ENCODE assay signal across 13 cellular contexts in the genomic region with DNA sequence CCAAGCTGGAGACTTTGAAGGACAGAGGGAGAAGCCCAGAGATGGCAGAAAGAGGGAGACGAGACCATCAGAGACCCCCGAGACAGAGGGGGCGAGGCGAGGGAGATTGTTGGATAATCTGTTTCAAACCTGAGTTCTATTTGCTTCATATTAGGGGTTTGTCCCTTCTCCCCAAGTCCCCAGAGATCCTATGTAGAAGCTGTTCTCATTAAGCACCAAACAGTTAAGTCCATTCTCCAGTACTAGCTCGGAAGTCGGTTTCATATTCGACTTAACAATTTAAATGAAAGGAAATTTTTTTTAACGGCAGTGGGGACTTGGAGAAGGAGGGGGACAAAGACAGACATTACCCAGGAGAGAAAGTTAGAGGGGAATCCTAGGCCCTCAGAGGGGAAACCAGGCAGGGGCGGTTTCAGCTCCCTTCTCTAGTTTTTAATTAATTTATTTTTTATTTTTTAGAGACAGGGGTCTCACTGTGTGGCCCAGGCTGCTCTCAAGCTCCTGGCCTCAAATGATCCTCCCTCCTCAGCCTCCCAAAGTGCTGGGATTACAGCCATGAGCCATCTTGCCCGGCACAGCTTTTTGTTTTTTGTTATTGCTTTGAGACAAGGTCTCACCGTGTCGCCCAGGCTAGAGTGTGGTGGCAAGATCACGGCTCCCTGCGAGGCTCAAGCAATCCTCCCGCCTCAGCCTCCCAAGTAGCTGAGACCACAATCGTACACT. TPM values are rescaled to one million over a fixed set of nuclear protein-coding genes. Genes with fewer than 3 reads are reported as not detected.
DNase-seq lines count a peak whose midpoint lies in the region; ATAC-seq, FAIRE-seq and TF ChIP-seq lines count a peak whose summit lies in the region.
"Had no signal": no experiment of that assay in that cellular context is flagged by ENCODE, and none has a peak within 500 bp of the region (broad histone marks: within the 10 kb centered on the region; RNA-seq: fewer than 3 reads in every experiment).

No MANE protein-coding gene starts in this region.

- peak overlapping the region; percentile 43 for H3K27ac Mint-ChIP-seq in CD4-positive, alpha-beta T cell
- H3K27ac Mint-ChIP-seq: activated CD4-positive, alpha-beta memory T cell treated with anti-CD3 and anti-CD28 coated beads, Interleukin-2, amount 10 ng/mL, durations not matched to agents 7 days and 5 days; IgD-negative memory B cell had no signal

- no peaks in the 10 kb centered on the region for H3K9me3 Mint-ChIP-seq in CD4-positive, alpha-beta T cell
- H3K9me3 Mint-ChIP-seq: activated CD4-positive, alpha-beta memory T cell treated with anti-CD3 and anti-CD28 coated beads, Interleukin-2, amount 10 ng/mL, durations not matched to agents 7 days and 5 days; IgD-negative memory B cell had no signal

- H3K4me2 ChIP-seq in endothelial cell of umbilical vein (ENCODE audit: insufficient read depth, low read length): no peak overlapping the region

- H3K27me3 Mint-ChIP-seq in CD4-positive, alpha-beta T cell: no peaks in the 10 kb centered on the region

- no peak for DNase-seq in CD4-positive, alpha-beta T cell
- DNase-seq in endothelial cell of umbilical vein (ENCODE audit: low read depth, low spot score): no peak
- DNase-seq in ovary: peak in 2 of 5 donors; percentile 18 to 28
- DNase-seq in HuH-7 (ENCODE audit: low spot score): no peak
- DNase-seq: activated CD4-positive, alpha-beta memory T cell treated with anti-CD3 and anti-CD28 coated beads, Interleukin-2, amount 10 ng/mL, durations not matched to agents 7 days and 5 days; nucleus accumbens; stimulated activated CD4-positive, alpha-beta T cell treated with anti-CD3 and anti-CD28 coated beads, Interleukin-1b, Interleukin-23, amount 100 ng/mL, for 48 hours; T1000 had no signal

- TF ChIP-seq POLR2A in endothelial cell of umbilical vein (IDR thresholded peaks at IDR 0.05; ENCODE audit: low read depth, low read length) (no peak), ovary (IDR thresholded peaks at IDR 0.05) (no peak)

- no peaks in the 10 kb centered on the region for H4K20me1 ChIP-seq in endothelial cell of umbilical vein (replicated peaks; ENCODE audit: control insufficient read depth, extremely low read depth, insufficient read depth, low read length)

- ATAC-seq in CD4-positive, alpha-beta T cell (ENCODE audit: poor library complexity): no peak
- ATAC-seq in HG03135 (IDR thresholded peaks at IDR 0.05; ENCODE audit: unreplicated experiment) (no peak), HG02870 (IDR thresholded peaks at IDR 0.05; ENCODE audit: unreplicated experiment) (no peak)

- CTCF ChIA-PET in CD4-positive, alpha-beta T cell (lab: Charles Lee): interaction anchor here (0.8 to 1.2 kb wide), 2 partner anchors 18 to 61 kb away, joined by 3 to 5 read pairs; no protein-coding TSS in a partner anchor
- CTCF ChIA-PET in endothelial cell of umbilical vein (lab: Charles Lee): interaction anchor here (0.5 to 1.4 kb wide), 7 partner anchors 10 to 602 kb away, joined by 3 to 8 read pairs (median 3); a partner anchor contains a TSS

- H3K9me3 ChIP-seq in CD4-positive, alpha-beta T cell (ENCODE audit: control insufficient read depth, low read length): no peaks in the 10 kb centered on the region
- no peaks in the 10 kb centered on the region for H3K9me3 ChIP-seq in HUES6 (ENCODE audit: control insufficient read depth, insufficient read depth, low read depth, low read length)
- H3K9me3 ChIP-seq in endothelial cell of umbilical vein (replicated peaks; ENCODE audit: control insufficient read depth, insufficient read depth, low read length): no peaks in the 10 kb centered on the region
- no peaks in the 10 kb centered on the region for H3K9me3 ChIP-seq in ovary

- H3K36me3 ChIP-seq in HUES6 (ENCODE audit: control insufficient read depth, insufficient read depth, low read length) (no peaks in the 10 kb centered on the region), endothelial cell of umbilical vein (ENCODE audit: control insufficient read depth in 2 of 2, extremely low read depth in 1 of 2, insufficient read depth in 2 of 2, low read length in 2 of 2) (no peaks in the 10 kb centered on the region), ovary (no peaks in the 10 kb centered on the region)

- H3K9me1 ChIP-seq in endothelial cell of umbilical vein (replicated peaks; ENCODE audit: control insufficient read depth, extremely low read depth, insufficient read depth, low read length): no peaks in the 10 kb centered on the region

- no peaks in the 10 kb centered on the region for H3K27me3 ChIP-seq in CD4-positive, alpha-beta T cell (ENCODE audit: control insufficient read depth, insufficient read depth, low read length)
- peaks cover 72% of the 10 kb centered on the region for H3K27me3 ChIP-seq in HUES6 (ENCODE audit: control insufficient read depth, insufficient read depth, low read length)
- H3K27me3 ChIP-seq in endothelial cell of umbilical vein (ENCODE audit: control insufficient read depth in 2 of 2, insufficient read depth in 2 of 2, low read length in 2 of 2): no peaks in the 10 kb centered on the region
- no peaks in the 10 kb centered on the region for H3K27me3 ChIP-seq in ovary

- intact Hi-C loops in CD4-positive, alpha-beta T cell (cut with DNase I, micrococcal nuclease): no loop called here
- intact Hi-C loops in endothelial cell of umbilical vein (cut with micrococcal nuclease) (no loop called here), ovary (cut with DNase I) (no loop called here)

- FAIRE-seq in endothelial cell of umbilical vein (lab: Jason Lieb, UNC): no peak
- FAIRE-seq: keratinocyte had no signal

- H3K36me3 Mint-ChIP-seq in CD4-positive, alpha-beta T cell (ENCODE audit: low read depth): peaks cover 4% of the 10 kb centered on the region
- H3K36me3 Mint-ChIP-seq: IgD-negative memory B cell had no signal

- no peak overlapping the region for H3K27ac ChIP-seq in CD4-positive, alpha-beta T cell (ENCODE audit: low read depth, low read length)
- H3K27ac ChIP-seq in HUES6 (ENCODE audit: low read depth, low read length) (no peak overlapping the region), endothelial cell of umbilical vein (ENCODE audit: insufficient read depth, low read depth, low read length) (no peak overlapping the region), ovary (peak overlapping the region; percentile 44 to 70)

- WGBS in ovary, 3 donors: 31 to 40% (median 37%) methylated on average over 16 of the region's 16 CpGs

- H3K9ac ChIP-seq in HUES6 (ENCODE audit: low read length): no peak overlapping the region
- no peak overlapping the region for H3K9ac ChIP-seq in endothelial cell of umbilical vein (replicated peaks; ENCODE audit: extremely low read depth, insufficient read depth, low read length)

- H3K4me1 ChIP-seq in HUES6 (ENCODE audit: control insufficient read depth, insufficient read depth, low read length) (peaks cover 13% of the 10 kb centered on the region), endothelial cell of umbilical vein (ENCODE audit: control insufficient read depth, extremely low read depth, insufficient read depth, low read length) (peaks cover 4% of the 10 kb centered on the region), ovary (ENCODE audit: insufficient read depth) (peaks cover 3% of the 10 kb centered on the region)

- POLR2A ChIA-PET in CD4-positive, alpha-beta T cell (lab: Charles Lee): interaction anchor here (0.7 to 8.9 kb wide), 4 partner anchors 9 to 92 kb away, joined by 4 to 80 read pairs (median 12); a partner anchor contains a TSS
- POLR2A ChIA-PET in endothelial cell of umbilical vein (lab: Charles Lee): interaction anchor here (0.6 kb wide), 1 partner anchor 93 kb away, joined by 3 read pairs; no protein-coding TSS in a partner anchor

- H2AFZ ChIP-seq in endothelial cell of umbilical vein (ENCODE audit: low read depth, low read length): peak overlapping the region; percentile 79

- no TSS peak for BruUV-seq in endothelial cell of umbilical vein (replicated peaks; lab: Mats Ljungman, UMichigan)

- H3K4me3 ChIP-seq in HUES6 (ENCODE audit: low read depth, low read length) (peak overlapping the region; percentile 45; the same call in 1 of the 2 replicates), endothelial cell of umbilical vein (replicated peaks in 1 of 3; ENCODE audit: insufficient read depth in 1 of 3, low read depth in 1 of 3, low read length in 3 of 3) (no peak overlapping the region), ovary (peak overlapping the region; percentile 13)

- no peak for TF ChIP-seq EP300 in ovary (IDR thresholded peaks at IDR 0.05)

- TF ChIP-seq CTCF in CD4-positive, alpha-beta T cell (IDR thresholded peaks at IDR 0.05): no peak
- no peak for TF ChIP-seq CTCF in endothelial cell of umbilical vein (IDR thresholded peaks at IDR 0.05; ENCODE audit: extremely low read depth in 1 of 2, insufficient read depth in 1 of 2, low read depth in 1 of 2, low read length in 2 of 2)
- TF ChIP-seq CTCF in ovary (IDR thresholded peaks at IDR 0.05): no peak

- dilution Hi-C loops in endothelial cell of umbilical vein (cut with MboI; ENCODE audit: extremely low pct_ligation_motif_present, low sequenced_read_pairs): no loop called here

- H3K79me2 ChIP-seq in endothelial cell of umbilical vein (ENCODE audit: control insufficient read depth, insufficient read depth, low read length): no peaks in the 10 kb centered on the region

- H3K4me3 Mint-ChIP-seq in CD4-positive, alpha-beta T cell: peak overlapping the region; percentile 62
- H3K4me3 Mint-ChIP-seq: activated CD4-positive, alpha-beta memory T cell treated with anti-CD3 and anti-CD28 coated beads, Interleukin-2, amount 10 ng/mL, durations not matched to agents 7 days and 5 days; IgD-negative memory B cell had no signal

- H3K4me1 Mint-ChIP-seq in CD4-positive, alpha-beta T cell (ENCODE audit: low read depth): peaks cover 42% of the 10 kb centered on the region

RNA-seq across cellular contexts. Expression of a gene that starts 13.6 kb away (rescaled TPM):
- total RNA-seq in CD4-positive, alpha-beta T cell: 10 to 100 TPM; 23.9 to 25.0 TPM
- total RNA-seq in endothelial cell of umbilical vein: 38.8 and 42.5 TPM in 2 replicates
- 32.0 and 38.3 TPM in 2 replicates for polyA plus RNA-seq in endothelial cell of umbilical vein
- polyA plus RNA-seq in endothelial cell of umbilical vein (2011; cell fraction: cytosol; rRNA removed): 18.1 and 24.3 TPM in 2 replicates
- 83.7 and 102 TPM in 2 replicates for polyA plus RNA-seq in endothelial cell of umbilical vein (2011; cell fraction: nucleus; rRNA removed)
- 24.2 and 43.0 TPM in 2 replicates for polyA plus RNA-seq in endothelial cell of umbilical vein (2012)
- polyA minus RNA-seq in endothelial cell of umbilical vein: 13.2 and 18.9 TPM in 2 replicates
- polyA minus RNA-seq in endothelial cell of umbilical vein (2011; cell fraction: cytosol; rRNA and poly(A)+ RNA removed): 14.4 TPM
- 13.9 and 23.3 TPM in 2 replicates for polyA minus RNA-seq in endothelial cell of umbilical vein (2011; cell fraction: nucleus; rRNA and poly(A)+ RNA removed)
- total RNA-seq in ovary: 10 to 100 TPM; 31.1 to 43.9 (median 36.4) TPM
- 10 to 100 TPM; 15.1 to 21.4 TPM for polyA plus RNA-seq in ovary

RNA-seq across cellular contexts. Expression of a gene that starts 19.6 kb away (rescaled TPM):
- total RNA-seq in CD4-positive, alpha-beta T cell: 100 to 1,000 TPM; 722 to 793 TPM
- total RNA-seq in endothelial cell of umbilical vein (393 and 394 TPM in 2 replicates), ovary (100 to 1,000 TPM; 274 to 670 (median 503) TPM)
- polyA plus RNA-seq in endothelial cell of umbilical vein (574 and 716 TPM in 2 replicates), ovary (100 to 1,000 TPM; 241 to 530 TPM)
- polyA plus RNA-seq in endothelial cell of umbilical vein (2011; cell fraction: cytosol; rRNA removed): 342 and 469 TPM in 2 replicates
- polyA plus RNA-seq in endothelial cell of umbilical vein (2011; cell fraction: nucleus; rRNA removed): 404 and 491 TPM in 2 replicates
- 384 and 600 TPM in 2 replicates for polyA plus RNA-seq in endothelial cell of umbilical vein (2012)
- 371 and 416 TPM in 2 replicates for polyA minus RNA-seq in endothelial cell of umbilical vein
- polyA minus RNA-seq in endothelial cell of umbilical vein (2011; cell fraction: cytosol; rRNA and poly(A)+ RNA removed): 404 TPM
- polyA minus RNA-seq in endothelial cell of umbilical vein (2011; cell fraction: nucleus; rRNA and poly(A)+ RNA removed): 69.0 and 101 TPM in 2 replicates

RNA-seq across cellular contexts. Expression of a gene that starts 51.5 kb away (rescaled TPM):
- 1 to 10 TPM; 2.6 to 3.4 TPM for total RNA-seq in CD4-positive, alpha-beta T cell
- total RNA-seq in endothelial cell of umbilical vein (76.8 and 78.1 TPM in 2 replicates), ovary (10 to 100 TPM; 27.3 to 66.7 (median 57.1) TPM)
- polyA plus RNA-seq in endothelial cell of umbilical vein (34.7 and 35.1 TPM in 2 replicates), ovary (10 to 100 TPM; 44.0 to 46.2 TPM)
- 48.9 and 52.2 TPM in 2 replicates for polyA plus RNA-seq in endothelial cell of umbilical vein (2011; cell fraction: cytosol; rRNA removed)
- 40.1 and 41.4 TPM in 2 replicates for polyA plus RNA-seq in endothelial cell of umbilical vein (2011; cell fraction: nucleus; rRNA removed)
- 54.2 and 62.8 TPM in 2 replicates for polyA plus RNA-seq in endothelial cell of umbilical vein (2012)
- 43.7 and 51.4 TPM in 2 replicates for polyA minus RNA-seq in endothelial cell of umbilical vein
- polyA minus RNA-seq in endothelial cell of umbilical vein (2011; cell fraction: cytosol; rRNA and poly(A)+ RNA removed): 18.5 TPM
- polyA minus RNA-seq in endothelial cell of umbilical vein (2011; cell fraction: nucleus; rRNA and poly(A)+ RNA removed): 13.8 and 21.1 TPM in 2 replicates

Comparison
In these comparisons a context has a peak if more than half of its experiments do, and no peak if none do; other contexts are left out.
1. H3K27ac ChIP-seq: peak in ovary (2 of 2); none in CD4-positive, alpha-beta T cell (single experiment), HUES6 (single experiment) and endothelial cell of umbilical vein (single experiment).
2. H3K4me3 ChIP-seq: peak in HUES6 (single experiment) and ovary (single experiment); none in endothelial cell of umbilical vein (0 of 3).
3. RNA of a gene that starts 51.5 kb away (total RNA-seq): 76.8 to 78.1 TPM in endothelial cell of umbilical vein and 27.3 to 66.7 TPM in ovary; 2.6 to 3.4 TPM in CD4-positive, alpha-beta T cell; every median in the first group is over 4 times any median in the second.